21 cellular contexts compared by ENCODE assay signal in the genomic region with DNA sequence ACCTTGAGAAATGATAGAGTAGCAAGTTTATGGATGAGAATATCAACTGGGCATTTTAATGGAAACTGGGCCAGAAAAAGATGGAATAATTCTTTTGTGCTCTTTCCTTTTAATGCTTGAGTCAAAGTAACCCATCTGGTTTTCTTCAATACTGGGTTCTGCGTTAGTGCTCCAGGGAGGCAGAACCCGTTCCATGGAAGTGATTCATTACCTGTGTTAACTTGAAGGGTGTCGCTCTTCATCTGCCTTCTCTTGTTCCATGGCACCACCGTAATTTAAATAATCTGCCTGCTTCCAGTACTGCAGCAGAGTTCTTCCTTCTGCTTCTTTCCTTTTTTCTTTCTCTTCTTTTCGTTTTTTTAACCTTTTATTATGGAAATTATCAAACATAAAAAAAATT.
"Had no signal": no experiment of that assay in that cellular context is flagged by ENCODE, and none has a peak within 500 bp of the region (broad histone marks: within the 10 kb centered on the region; RNA-seq: fewer than 3 reads in every experiment).

No MANE protein-coding gene starts in this region.

- DNase-seq: activated CD4-positive, alpha-beta T cell treated with anti-CD3 and anti-CD28 coated beads, Interleukin-2, amount 10 ng/mL, durations not matched to agents 7 days and 5 days; activated CD8-positive, alpha-beta T cell treated with anti-CD3 and anti-CD28 coated beads, Interleukin-2, amount 10 ng/mL, durations not matched to agents 7 days and 5 days; activated naive CD4-positive, alpha-beta T cell treated with anti-CD3 and anti-CD28 coated beads for 36 hours; activated T-cell treated with anti-CD3 and anti-CD28 coated beads, Interleukin-2, amount 50 U/mL, for 4 hours; body of pancreas; central memory CD4-positive, alpha-beta T cell; colonic mucosa; hypothalamus; left ventricle myocardium inferior; mucosa of descending colon; naive B cell; psoas muscle; right cardiac atrium; stimulated activated CD4-positive, alpha-beta T cell treated with anti-CD3 and anti-CD28 coated beads, Interleukin-4, amount 100 ng/mL, for 1 hour; stomach had no signal

- H3K4me3 Mint-ChIP-seq: activated CD4-positive, alpha-beta T cell treated with anti-CD3 and anti-CD28 coated beads, Interleukin-2, amount 10 ng/mL, durations not matched to agents 7 days and 5 days; activated CD8-positive, alpha-beta T cell treated with anti-CD3 and anti-CD28 coated beads, Interleukin-2, amount 10 ng/mL, durations not matched to agents 7 days and 5 days; activated naive CD4-positive, alpha-beta T cell treated with anti-CD3 and anti-CD28 coated beads for 36 hours; activated T-cell treated with anti-CD3 and anti-CD28 coated beads, Interleukin-2, amount 50 U/mL, for 4 hours; memory B cell; stimulated activated effector memory CD8-positive, alpha-beta T cell treated with anti-CD3 and anti-CD28 coated beads, Interleukin-12 subunit alpha, Interleukin-12 subunit beta, amount 100 ng/mL, for 72 hours; T-helper 1 cell treated with Interleukin-12 subunit alpha and Interleukin-12 subunit beta and Interleukin-4 antibody, amounts not matched to agents 30 μg/mL and 1 μg/mL, for 36 hours had no signal

- H3K36me3 Mint-ChIP-seq: stimulated activated effector memory CD8-positive, alpha-beta T cell treated with anti-CD3 and anti-CD28 coated beads, Interleukin-12 subunit alpha, Interleukin-12 subunit beta, amount 100 ng/mL, for 72 hours had no signal

- H3K27me3 ChIP-seq: body of pancreas, colonic mucosa, stomach had no signal

- H3K27ac ChIP-seq: body of pancreas, colonic mucosa, left ventricle myocardium inferior, psoas muscle, skin epidermis, stomach had no signal

- H3K4me1 Mint-ChIP-seq: activated CD4-positive, alpha-beta T cell treated with anti-CD3 and anti-CD28 coated beads, Interleukin-2, amount 10 ng/mL, durations not matched to agents 7 days and 5 days; memory B cell; naive B cell had no signal

- H3K4me1 ChIP-seq: colonic mucosa, psoas muscle had no signal

- H3K4me3 ChIP-seq: body of pancreas, colonic mucosa, left ventricle myocardium inferior, mucosa of descending colon, psoas muscle, skin epidermis, stomach had no signal

- H3K36me3 ChIP-seq: colonic mucosa, left ventricle myocardium inferior, stomach had no signal

- FAIRE-seq: endometrium had no signal

- H3K27ac Mint-ChIP-seq: activated CD4-positive, alpha-beta T cell treated with anti-CD3 and anti-CD28 coated beads, Interleukin-2, amount 10 ng/mL, durations not matched to agents 7 days and 5 days; activated CD8-positive, alpha-beta T cell treated with anti-CD3 and anti-CD28 coated beads, Interleukin-2, amount 10 ng/mL, durations not matched to agents 7 days and 5 days; activated naive CD4-positive, alpha-beta T cell treated with anti-CD3 and anti-CD28 coated beads for 36 hours; memory B cell; stimulated activated effector memory CD8-positive, alpha-beta T cell treated with anti-CD3 and anti-CD28 coated beads, Interleukin-12 subunit alpha, Interleukin-12 subunit beta, amount 100 ng/mL, for 72 hours; T-helper 1 cell treated with Interleukin-12 subunit alpha and Interleukin-12 subunit beta and Interleukin-4 antibody, amounts not matched to agents 30 μg/mL and 1 μg/mL, for 36 hours had no signal

- H3K9me3 Mint-ChIP-seq: activated CD4-positive, alpha-beta T cell treated with anti-CD3 and anti-CD28 coated beads, Interleukin-2, amount 10 ng/mL, durations not matched to agents 7 days and 5 days; activated naive CD4-positive, alpha-beta T cell treated with anti-CD3 and anti-CD28 coated beads for 36 hours; activated T-cell treated with anti-CD3 and anti-CD28 coated beads, Interleukin-2, amount 50 U/mL, for 4 hours; memory B cell; stimulated activated effector memory CD8-positive, alpha-beta T cell treated with anti-CD3 and anti-CD28 coated beads, Interleukin-12 subunit alpha, Interleukin-12 subunit beta, amount 100 ng/mL, for 72 hours; T-helper 1 cell treated with Interleukin-12 subunit alpha and Interleukin-12 subunit beta and Interleukin-4 antibody, amounts not matched to agents 30 μg/mL and 1 μg/mL, for 36 hours had no signal

- ATAC-seq: activated CD4-positive, CD25-positive, alpha-beta regulatory T cell treated with anti-CD3 and anti-CD28 coated beads, Interleukin-2, amount 50 U/mL, for 24 hours; activated CD8-positive, alpha-beta T cell treated with anti-CD3 and anti-CD28 coated beads, Interleukin-2, amount 10 ng/mL, durations not matched to agents 7 days and 5 days; activated T-cell treated with anti-CD3 and anti-CD28 coated beads, Interleukin-2, amount 50 U/mL, for 4 hours; body of pancreas; mucosa of descending colon; psoas muscle; right cardiac atrium; stimulated activated effector memory CD8-positive, alpha-beta T cell treated with anti-CD3 and anti-CD28 coated beads, Interleukin-12 subunit alpha, Interleukin-12 subunit beta, amount 100 ng/mL, for 72 hours had no signal

- H3K9me3 ChIP-seq: body of pancreas, colonic mucosa, left ventricle myocardium inferior, mucosa of descending colon, psoas muscle, stomach had no signal
